19 cellular contexts compared by ENCODE assay signal in genomic region chr6:112207773-112208172, GRCh38. TPM values are rescaled to one million over a fixed set of nuclear protein-coding genes. Genes with fewer than 3 reads are reported as not detected.
"Had no signal": no experiment of that assay in that cellular context is flagged by ENCODE, and none has a peak within 500 bp of the region (broad histone marks: within the 10 kb centered on the region; RNA-seq: fewer than 3 reads in every experiment).

No MANE protein-coding gene starts in this region.

- H3K4me3 Mint-ChIP-seq: natural killer cell, neural progenitor cell had no signal

- H3K9me3 ChIP-seq: pancreas, stomach, suprapubic skin, thyroid gland, upper lobe of left lung, uterus had no signal

- H3K9me3 Mint-ChIP-seq: natural killer cell had no signal

- H3K4me2 ChIP-seq: neural progenitor cell had no signal

- H3K36me3 Mint-ChIP-seq: natural killer cell had no signal

- H3K27me3 Mint-ChIP-seq: progenitor cell of endocrine pancreas had no signal

- H3K4me1 ChIP-seq: pancreas had no signal

- H3K36me3 ChIP-seq: neural progenitor cell, pancreas, thyroid gland, upper lobe of left lung, uterus had no signal

- H3K9ac ChIP-seq: neural progenitor cell had no signal

- H3K27ac ChIP-seq: foreskin keratinocyte, neural progenitor cell, pancreas, stomach, suprapubic skin, thyroid gland, upper lobe of left lung had no signal

- H3K27ac Mint-ChIP-seq: natural killer cell, progenitor cell of endocrine pancreas had no signal

- DNase-seq: effector memory CD4-positive, alpha-beta T cell; foreskin keratinocyte; head of caudate nucleus; hypothalamus; natural killer cell; nucleus accumbens; pancreas; right cardiac atrium; small intestine; stimulated activated CD4-positive, alpha-beta T cell treated with anti-CD3 and anti-CD28 coated beads, Interleukin-12 subunit alpha, Interleukin-12 subunit beta, amount 100 ng/mL, for 4 hours; stimulated activated naive CD4-positive, alpha-beta T cell; stomach; thyroid gland; upper lobe of left lung; uterus had no signal

- ATAC-seq: foreskin keratinocyte, left lobe of liver, natural killer cell, pancreas, right cardiac atrium had no signal

- H3K4me3 ChIP-seq: neural progenitor cell, pancreas, stomach, suprapubic skin, thyroid gland, upper lobe of left lung, uterus had no signal

- H2AFZ ChIP-seq: neural progenitor cell had no signal

- H3K27me3 ChIP-seq: foreskin keratinocyte, neural progenitor cell, pancreas, stomach, suprapubic skin, thyroid gland, upper lobe of left lung, uterus had no signal

RNA-seq across cellular contexts. Expression of gene LAMA4, which starts 46.6 kb away (rescaled TPM):
- total RNA-seq: foreskin keratinocyte, natural killer cell had no signal
